1 cellular context compared by ENCODE assay signal in genomic region chr5:129461816-129462396, GRCh38.
TF ChIP-seq lines count a peak whose summit lies in the region.

No MANE protein-coding gene starts in this region.

TF ChIP-seq in HepG2, 621 proteins besides CTCF, POLR2A, EP300 and RAD21:
- no peak for TF ChIP-seq ZNF841 (CRISPR knock-in tag; IDR thresholded peaks at IDR 0.05; ENCODE audit: borderline replicate concordance)
- TF ChIP-seq, protein P1, sequence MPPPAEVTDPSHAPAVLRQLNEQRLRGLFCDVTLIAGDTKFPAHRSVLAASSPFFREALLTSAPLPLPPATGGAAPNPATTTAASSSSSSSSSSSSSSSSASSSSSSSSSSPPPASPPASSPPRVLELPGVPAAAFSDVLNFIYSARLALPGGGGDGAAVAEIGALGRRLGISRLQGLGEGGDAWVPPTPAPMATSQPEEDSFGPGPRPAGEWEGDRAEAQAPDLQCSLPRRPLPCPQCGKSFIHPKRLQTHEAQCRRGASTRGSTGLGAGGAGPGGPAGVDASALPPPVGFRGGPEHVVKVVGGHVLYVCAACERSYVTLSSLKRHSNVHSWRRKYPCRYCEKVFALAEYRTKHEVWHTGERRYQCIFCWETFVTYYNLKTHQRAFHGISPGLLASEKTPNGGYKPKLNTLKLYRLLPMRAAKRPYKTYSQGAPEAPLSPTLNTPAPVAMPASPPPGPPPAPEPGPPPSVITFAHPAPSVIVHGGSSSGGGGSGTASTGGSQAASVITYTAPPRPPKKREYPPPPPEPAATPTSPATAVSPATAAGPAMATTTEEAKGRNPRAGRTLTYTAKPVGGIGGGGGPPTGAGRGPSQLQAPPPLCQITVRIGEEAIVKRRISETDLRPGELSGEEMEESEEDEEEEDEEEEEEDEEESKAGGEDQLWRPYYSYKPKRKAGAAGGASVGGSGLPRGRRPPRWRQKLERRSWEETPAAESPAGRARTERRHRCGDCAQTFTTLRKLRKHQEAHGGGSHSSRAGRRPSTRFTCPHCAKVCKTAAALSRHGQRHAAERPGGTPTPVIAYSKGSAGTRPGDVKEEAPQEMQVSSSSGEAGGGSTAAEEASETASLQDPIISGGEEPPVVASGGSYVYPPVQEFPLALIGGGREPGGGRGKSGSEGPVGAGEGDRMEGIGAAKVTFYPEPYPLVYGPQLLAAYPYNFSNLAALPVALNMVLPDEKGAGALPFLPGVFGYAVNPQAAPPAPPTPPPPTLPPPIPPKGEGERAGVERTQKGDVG (CRISPR knock-in tag; IDR thresholded peaks at IDR 0.05; ENCODE audit: borderline replicate concordance), result no peak
- TF ChIP-seq ATAD3A (CRISPR knock-in tag; IDR thresholded peaks at IDR 0.05), result no peak
- no peak for TF ChIP-seq HBP1 (CRISPR knock-in tag; IDR thresholded peaks at IDR 0.05; ENCODE audit: low read depth)
- no peak for TF ChIP-seq ZNF280D (CRISPR knock-in tag; IDR thresholded peaks at IDR 0.05)
- TF ChIP-seq ZC3H4 (CRISPR knock-in tag; IDR thresholded peaks at IDR 0.05; ENCODE audit: borderline replicate concordance), result no peak
- no peak for TF ChIP-seq ZNF30 (CRISPR knock-in tag; IDR thresholded peaks at IDR 0.05)
- no peak for TF ChIP-seq SATB2 (CRISPR knock-in tag; IDR thresholded peaks at IDR 0.05)
- TF ChIP-seq RAD51 (IDR thresholded peaks at IDR 0.05; ENCODE audit: borderline replicate concordance), result no peak
- no peak for TF ChIP-seq GMEB2 (CRISPR knock-in tag; IDR thresholded peaks at IDR 0.05; ENCODE audit: low read depth)
- TF ChIP-seq ZFP41 (CRISPR knock-in tag; IDR thresholded peaks at IDR 0.05; ENCODE audit: borderline replicate concordance), result no peak
